25 cellular contexts compared by ENCODE assay signal in the genomic region with DNA sequence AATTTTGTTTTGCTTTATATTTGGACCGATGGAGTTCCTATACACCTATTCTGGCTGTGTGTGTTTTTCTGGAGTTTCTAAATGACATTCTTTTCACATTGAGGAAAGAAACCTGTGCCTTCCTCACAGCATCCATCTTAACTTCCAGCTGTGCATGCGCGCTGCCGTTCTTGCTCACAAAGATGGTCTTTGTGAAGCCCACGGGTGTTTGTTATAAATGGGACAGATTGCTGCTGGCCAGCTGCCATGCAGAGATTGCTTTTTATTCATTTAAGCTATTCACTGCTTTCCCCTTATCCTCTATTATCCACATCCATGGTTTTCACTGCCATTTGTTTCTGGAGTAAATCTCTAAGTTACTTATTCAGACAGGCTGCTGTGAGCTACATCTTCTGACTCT. TPM values are rescaled to one million over a fixed set of nuclear protein-coding genes. Genes with fewer than 3 reads are reported as not detected.
"Had no signal": no experiment of that assay in that cellular context is flagged by ENCODE, and none has a peak within 500 bp of the region (broad histone marks: within the 10 kb centered on the region; RNA-seq: fewer than 3 reads in every experiment).

No MANE protein-coding gene starts in this region.

- H3K27me3 ChIP-seq: ascending aorta, brain microvascular endothelial cell, esophagus squamous epithelium, gastroesophageal sphincter, heart right ventricle, left lung, upper lobe of left lung had no signal

- H3K36me3 ChIP-seq: ascending aorta, brain microvascular endothelial cell, esophagus squamous epithelium, gastroesophageal sphincter, heart right ventricle, left lung, upper lobe of left lung had no signal

- H3K79me2 ChIP-seq: parathyroid adenoma had no signal

- H2AFZ ChIP-seq: parathyroid adenoma had no signal

- H3K4me1 ChIP-seq: ascending aorta, esophagus squamous epithelium, gastroesophageal sphincter, heart right ventricle, left lung, parathyroid adenoma, upper lobe of left lung had no signal

- ATAC-seq: activated CD8-positive, alpha-beta memory T cell treated with anti-CD3 and anti-CD28 coated beads, Interleukin-2, amount 10 ng/mL, durations not matched to agents 7 days and 5 days; activated CD8-positive, alpha-beta T cell treated with anti-CD3 and anti-CD28 coated beads for 36 hours; activated naive CD8-positive, alpha-beta T cell treated with anti-CD3 and anti-CD28 coated beads, Interleukin-2, amount 50 U/mL, for 24 hours; gastroesophageal sphincter; heart right ventricle; left lung; sciatic nerve; SK-N-SH treated with all-trans-retinoic acid at 6 μM for 48 hours; stimulated activated naive B cell treated with anti-CD40 and anti-IgM and Interleukin-4, amounts not matched to agents 10 μg/mL and 1 μg/mL and 100 μg/mL, for 72 hours had no signal

- H3K9ac ChIP-seq: parathyroid adenoma had no signal

- H3K27ac ChIP-seq: ascending aorta, brain microvascular endothelial cell, esophagus squamous epithelium, gastroesophageal sphincter, heart right ventricle, left lung, parathyroid adenoma, upper lobe of left lung had no signal

- H3K4me3 ChIP-seq: ascending aorta, esophagus squamous epithelium, gastroesophageal sphincter, heart right ventricle, left lung, lung, upper lobe of left lung had no signal

- DNase-seq: activated CD4-positive, alpha-beta T cell treated with anti-CD3 and anti-CD28 coated beads, Interleukin-2, amount 10 ng/mL, durations not matched to agents 24 days and 14 days; activated CD8-positive, alpha-beta T cell treated with anti-CD3 and anti-CD28 coated beads for 36 hours; activated gamma-delta T cell; activated naive CD4-positive, alpha-beta T cell treated with anti-CD3 and anti-CD28 coated beads, Interleukin-2, amount 50 U/mL, for 16 hours; activated naive CD8-positive, alpha-beta T cell treated with anti-CD3 and anti-CD28 coated beads, Interleukin-2, amount 50 U/mL, for 24 hours; activated T-cell treated with anti-CD3 and anti-CD28 coated beads for 4 hours; brain microvascular endothelial cell; central memory CD4-positive, alpha-beta T cell; esophagus squamous epithelium; heart right ventricle; left lung; small intestine; stimulated activated CD4-positive, alpha-beta T cell treated with anti-CD3 and anti-CD28 coated beads, Interleukin-15, amount 100 ng/mL, for 24 hours; stimulated activated CD8-positive, alpha-beta memory T cell treated with anti-CD3 and anti-CD28 coated beads, Interleukin-4, amount 100 ng/mL, for 48 hours; stimulated activated naive B cell treated with anti-CD40 and anti-IgM and Interleukin-4, amounts not matched to agents 10 μg/mL and 1 μg/mL and 100 μg/mL, for 72 hours; upper lobe of left lung had no signal

- H3K9me3 ChIP-seq: ascending aorta, esophagus squamous epithelium, gastroesophageal sphincter, heart right ventricle, left lung, upper lobe of left lung had no signal

RNA-seq across cellular contexts. Expression of a gene that starts 54.2 kb away (rescaled TPM):
- total RNA-seq: activated CD4-positive, alpha-beta T cell treated with anti-CD3 and anti-CD28 coated beads, Interleukin-2, amount 10 ng/mL, durations not matched to agents 24 days and 14 days; activated CD8-positive, alpha-beta memory T cell treated with anti-CD3 and anti-CD28 coated beads, Interleukin-2, amount 10 ng/mL, durations not matched to agents 7 days and 5 days; activated CD8-positive, alpha-beta T cell treated with anti-CD3 and anti-CD28 coated beads for 36 hours; activated T-helper 1 cell treated with anti-CD3 and anti-CD28 coated beads, Interleukin-12 subunit alpha, Interleukin-12 subunit beta, Interleukin-2, Interleukin-4 antibody, amounts not matched to agents 30 ng/mL and 10 ng/mL and 1 ng/mL, durations not matched to agents 14 hours and 24 hours and 36 hours; esophagus squamous epithelium; T-helper 2 cell treated with Interferon-gamma antibody and Interleukin-4, amounts not matched to agents 100 ng/mL and 5 ng/mL, for 36 hours had no signal
